ENCODE assay signal across 9 cellular contexts in genomic region chr3:12993022-12993622, GRCh38.
DNase-seq lines count a peak whose midpoint lies in the region; ATAC-seq and TF ChIP-seq lines count a peak whose summit lies in the region.
"Had no signal": no experiment of that assay in that cellular context is flagged by ENCODE, and none has a peak within 500 bp of the region (broad histone marks: within the 10 kb centered on the region; RNA-seq: fewer than 3 reads in every experiment).

No MANE protein-coding gene starts in this region.

- peak overlapping the region; percentile 63 for H3K4me3 ChIP-seq in GM23248
- H3K4me3 ChIP-seq in smooth muscle cell = peak overlapping the region; percentile 65

- peak overlapping the region; percentile 62 for H3K4me3 Mint-ChIP-seq in activated CD8-positive, alpha-beta T cell treated with anti-CD3 and anti-CD28 coated beads for 36 hours

- H3K4me1 ChIP-seq in GM23248 (ENCODE audit: insufficient read depth) (peaks cover 13% of the 10 kb centered on the region), smooth muscle cell (ENCODE audit: low read depth) (peaks cover 17% of the 10 kb centered on the region)

- H3K9ac ChIP-seq in GM23248 (peak overlapping the region; percentile 11; the same call in 1 of the 2 replicates), smooth muscle cell (ENCODE audit: low read depth) (peak overlapping the region; percentile 6)

- intact Hi-C loops in activated CD8-positive, alpha-beta T cell treated with anti-CD3 and anti-CD28 coated beads for 36 hours (cut with micrococcal nuclease) = no loop called here

- in situ Hi-C loops in GM23248 (cut with MboI) = no loop called here

- H3K4me2 ChIP-seq in GM23248 (ENCODE audit: unreplicated experiment) = peak overlapping the region; percentile 45
- H3K4me2 ChIP-seq in smooth muscle cell = peak overlapping the region; percentile 93

- no peaks in the 10 kb centered on the region for H3K9me2 ChIP-seq in GM23248 (ENCODE audit: insufficient read depth)

- H3F3A ChIP-seq in GM23248 (ENCODE audit: insufficient read depth) = peaks cover 9% of the 10 kb centered on the region; the same call in 1 of the 2 replicates
- peaks cover 23% of the 10 kb centered on the region for H3F3A ChIP-seq in smooth muscle cell (ENCODE audit: low read depth)

- ATAC-seq in activated CD8-positive, alpha-beta T cell treated with anti-CD3 and anti-CD28 coated beads for 36 hours = no peak

- H3K79me2 ChIP-seq in GM23248 (ENCODE audit: insufficient read depth) (no peaks in the 10 kb centered on the region), smooth muscle cell (ENCODE audit: low read depth) (peaks cover 7% of the 10 kb centered on the region)

- no peaks in the 10 kb centered on the region for H3K9me3 ChIP-seq in GM23248 (ENCODE audit: low read depth)
- H3K9me3 ChIP-seq in smooth muscle cell (replicated peaks; ENCODE audit: low read depth) = no peaks in the 10 kb centered on the region

- H3K27ac Mint-ChIP-seq in activated CD8-positive, alpha-beta T cell treated with anti-CD3 and anti-CD28 coated beads for 36 hours = no peak overlapping the region
- H3K27ac Mint-ChIP-seq: T-helper 1 cell treated with Interleukin-12 subunit alpha and Interleukin-12 subunit beta and Interleukin-4 antibody, amounts not matched to agents 30 μg/mL and 1 μg/mL, for 36 hours had no signal

- H3K36me3 Mint-ChIP-seq in activated CD8-positive, alpha-beta T cell treated with anti-CD3 and anti-CD28 coated beads for 36 hours (ENCODE audit: low read depth) = peaks cover 3% of the 10 kb centered on the region

- H2AFZ ChIP-seq in GM23248 (peak overlapping the region; percentile 60), smooth muscle cell (ENCODE audit: low read depth) (no peak overlapping the region)

- peak; percentile 35 for DNase-seq in GM23248
- DNase-seq in activated CD8-positive, alpha-beta T cell treated with anti-CD3 and anti-CD28 coated beads for 36 hours = no peak
- DNase-seq in iPS DF 19.7 (ENCODE audit: low read depth, low spot score) = peak; percentile 40
- no peak for DNase-seq in smooth muscle cell (lab: John Stamatoyannopoulos, UW; ENCODE audit: unreplicated experiment)
- no peak for DNase-seq in NCI-H1436 treated with DMSO at 0.1 percent for 48 hours (lab: John Stamatoyannopoulos, UW)
- DNase-seq in stimulated activated CD4-positive, alpha-beta T cell treated with anti-CD3 and anti-CD28 coated beads, Interleukin-1b, Interleukin-23, amount 100 ng/mL, for 48 hours = no peak
- DNase-seq in NOMO-1 treated with DMSO at 0.1 percent for 48 hours (lab: John Stamatoyannopoulos, UW; ENCODE audit: unreplicated experiment) = no peak
- DNase-seq in NCI-H1930 (lab: John Stamatoyannopoulos, UW) = no peak

- H3K4me1 Mint-ChIP-seq in activated CD8-positive, alpha-beta T cell treated with anti-CD3 and anti-CD28 coated beads for 36 hours (ENCODE audit: low read depth) = peaks cover 41% of the 10 kb centered on the region

- POLR2A ChIA-PET in activated CD8-positive, alpha-beta T cell treated with anti-CD3 and anti-CD28 coated beads for 36 hours (lab: Charles Lee) = interaction anchor here (0.9 to 5.0 kb wide), 3 partner anchors 10 to 19 kb away, joined by 3 to 47 read pairs (median 3); no protein-coding TSS in a partner anchor

- H3K27ac ChIP-seq in GM23248 = no peak overlapping the region
- H3K27ac ChIP-seq in smooth muscle cell (ENCODE audit: low read depth) = no peak overlapping the region

- H4K20me1 ChIP-seq in GM23248 (ENCODE audit: insufficient read depth) = no peaks in the 10 kb centered on the region
- H4K20me1 ChIP-seq in smooth muscle cell (ENCODE audit: low read depth) = peaks cover 33% of the 10 kb centered on the region

- 8 to 9% methylated on average over 15 to 21 of the region's 27 CpGs for WGBS in GM23248 (ENCODE audit: low coverage in 1 of 2, low lambda C conversion rate in 2 of 2, missing lambda C conversion rate in 2 of 2), 2 experiments
- 2% methylated on average over 22 of the region's 27 CpGs for WGBS in smooth muscle cell (ENCODE audit: low lambda C conversion rate)

- H3K27me3 ChIP-seq in GM23248 (replicated peaks; ENCODE audit: insufficient read depth) (no peaks in the 10 kb centered on the region), smooth muscle cell (ENCODE audit: low read depth) (no peaks in the 10 kb centered on the region)

- no peaks in the 10 kb centered on the region for H3K36me3 ChIP-seq in GM23248 (ENCODE audit: low read depth)
- no peaks in the 10 kb centered on the region for H3K36me3 ChIP-seq in smooth muscle cell (ENCODE audit: low read depth)

- H3K27me3 Mint-ChIP-seq in activated CD8-positive, alpha-beta T cell treated with anti-CD3 and anti-CD28 coated beads for 36 hours = no peaks in the 10 kb centered on the region

- TF ChIP-seq CTCF in activated CD8-positive, alpha-beta T cell treated with anti-CD3 and anti-CD28 coated beads for 36 hours (IDR thresholded peaks at IDR 0.05) = no peak
- TF ChIP-seq CTCF in smooth muscle cell (IDR thresholded peaks at IDR 0.05; ENCODE audit: borderline replicate concordance, insufficient read depth, poor library complexity, severe bottlenecking) = no peak

- CTCF ChIA-PET in activated CD8-positive, alpha-beta T cell treated with anti-CD3 and anti-CD28 coated beads for 36 hours (lab: Charles Lee) = interaction anchor here (1.1 to 6.1 kb wide), 5 partner anchors 10 to 75 kb away, joined by 3 to 118 read pairs (median 4); no protein-coding TSS in a partner anchor

- no peaks in the 10 kb centered on the region for H3K9me3 Mint-ChIP-seq in activated CD8-positive, alpha-beta T cell treated with anti-CD3 and anti-CD28 coated beads for 36 hours
- H3K9me3 Mint-ChIP-seq: T-helper 1 cell treated with Interleukin-12 subunit alpha and Interleukin-12 subunit beta and Interleukin-4 antibody, amounts not matched to agents 30 μg/mL and 1 μg/mL, for 36 hours had no signal

Comparison
In these comparisons a context has a peak if more than half of its experiments do, and no peak if none do; other contexts are left out.
1. DNase-seq: peak in GM23248 (single experiment) and iPS DF 19.7 (single experiment); none in activated CD8-positive, alpha-beta T cell treated with anti-CD3 and anti-CD28 coated beads for 36 hours (single experiment), smooth muscle cell (single experiment), NCI-H1436 treated with DMSO at 0.1 percent for 48 hours (single experiment), stimulated activated CD4-positive, alpha-beta T cell treated with anti-CD3 and anti-CD28 coated beads, Interleukin-1b, Interleukin-23, amount 100 ng/mL, for 48 hours (single experiment), NOMO-1 treated with DMSO at 0.1 percent for 48 hours (single experiment) and NCI-H1930 (0 of 2).